17 cellular contexts compared by ENCODE assay signal in genomic region chr12:117485984-117486839, GRCh38.
A peak's percentile ranks its signal among the peaks of the same experiment; 100 is the strongest.
DNase-seq lines count a peak whose midpoint lies in the region; ATAC-seq lines count a peak whose summit lies in the region.
"Had no signal": no experiment of that assay in that cellular context is flagged by ENCODE, and none has a peak within 500 bp of the region (broad histone marks: within the 10 kb centered on the region; RNA-seq: fewer than 3 reads in every experiment).

No MANE protein-coding gene starts in this region.

- no peak for ATAC-seq in GM18870 (IDR thresholded peaks at IDR 0.05; ENCODE audit: unreplicated experiment)
- no peak for ATAC-seq in GM21526 (IDR thresholded peaks at IDR 0.05; ENCODE audit: low FRiP score, unreplicated experiment)
- ATAC-seq: activated CD4-positive, alpha-beta T cell treated with anti-CD3 and anti-CD28 coated beads for 36 hours; esophagus mucosa; left colon; stimulated activated naive CD8-positive, alpha-beta T cell treated with anti-CD3 and anti-CD28 coated beads, Interleukin-15, amount 100 ng/mL, for 72 hours had no signal

- DNase-seq in DMS153 (lab: John Stamatoyannopoulos, UW) (peak; percentile 98), NCI-H1417 treated with DMSO at 0.1 percent for 48 hours (lab: John Stamatoyannopoulos, UW) (peak; percentile 87), NCI-H69 (lab: John Stamatoyannopoulos, UW) (peak; percentile 98), left kidney (ENCODE audit: low read depth, low spot score) (peak; percentile 81), hepatic stellate cell (ENCODE audit: low spot score) (no peak), SW 1271 (lab: John Stamatoyannopoulos, UW) (no peak)
- DNase-seq: activated CD4-positive, alpha-beta T cell treated with anti-CD3 and anti-CD28 coated beads for 36 hours; activated CD8-positive, alpha-beta memory T cell treated with anti-CD3 and anti-CD28 coated beads, Interleukin-2, amount 50 U/mL, for 48 hours; activated naive CD4-positive, alpha-beta T cell treated with Interleukin-2 at 50 U/mL for 16 hours; hippocampal formation; left colon; MV-4-11; SIG-M5; stimulated activated naive CD8-positive, alpha-beta T cell treated with anti-CD3 and anti-CD28 coated beads, Interleukin-15, amount 100 ng/mL, for 72 hours had no signal

Comparison
In these comparisons a context has a peak if more than half of its experiments do, and no peak if none do; other contexts are left out.
1. DNase-seq: peak in DMS153 (single experiment), NCI-H1417 treated with DMSO at 0.1 percent for 48 hours (single experiment), NCI-H69 (single experiment) and left kidney (single experiment); none in hepatic stellate cell (single experiment) and SW 1271 (0 of 2).